Comparison of ENCODE assay signal across 1 cellular context in genomic region chr2:27663463-27664244, GRCh38.
TF ChIP-seq lines count a peak whose summit lies in the region.

Gene SLC4A1AP (plus strand): TSS chr2:27663889. CDS start chr2:27663915, 26 bp downstream.
Gene SUPT7L (minus strand): TSS chr2:27663614. CDS start chr2:27662192, 1,422 bp downstream.

TF ChIP-seq in HepG2, 621 proteins besides CTCF, POLR2A, EP300 and RAD21 (continued from another document and continues in another):
- TF ChIP-seq ZNF407 (CRISPR knock-in tag; IDR thresholded peaks at IDR 0.05; ENCODE audit: not compliant biosample characterization) (peak; percentile 36), TARDBP (CRISPR knock-in tag; IDR thresholded peaks at IDR 0.05) (peak; percentile 95), RBAK (CRISPR knock-in tag; IDR thresholded peaks at IDR 0.05) (no peak), KDM6A (CRISPR knock-in tag; IDR thresholded peaks at IDR 0.05; ENCODE audit: low read depth) (no peak), GATAD2A (CRISPR knock-in tag; IDR thresholded peaks at IDR 0.05) (peak; percentile 79), SMAD1 (CRISPR knock-in tag; IDR thresholded peaks at IDR 0.05; ENCODE audit: borderline replicate concordance, low read depth) (peak; percentile 81; the same call in 1 of the 2 replicates), KLF9 (CRISPR knock-in tag; IDR thresholded peaks at IDR 0.05; ENCODE audit: low read depth) (peak; percentile 81), ZNF878 (CRISPR knock-in tag; IDR thresholded peaks at IDR 0.05) (peak; percentile 93; the same call in 1 of the 2 replicates), MEIS1 (CRISPR knock-in tag; IDR thresholded peaks at IDR 0.05; ENCODE audit: borderline replicate concordance) (0 out of 2 replicates have a peak, but pooled peaks have one; percentile 68), MAFK (conservative IDR thresholded peaks at IDR 0.05 in 1 of 2, IDR thresholded peaks at IDR 0.05 in 1 of 2; ENCODE audit: low read length in 2 of 2) (peak in 1 of 2 experiments; percentile 4; a peak in 1 of 4 replicates), NR2F1 (CRISPR knock-in tag; IDR thresholded peaks at IDR 0.05) (peak; percentile 53 to 72; a peak in 3 of 4 replicates), PRDM4 (CRISPR knock-in tag; IDR thresholded peaks at IDR 0.05; ENCODE audit: borderline replicate concordance) (no peak), TEF (CRISPR knock-in tag; IDR thresholded peaks at IDR 0.05) (peak; percentile 76), HMG20B (CRISPR knock-in tag; conservative IDR thresholded peaks at IDR 0.05) (peak; percentile 80), ZNF75D (CRISPR knock-in tag; IDR thresholded peaks at IDR 0.05; ENCODE audit: borderline replicate concordance) (peak; percentile 46; the same call in 1 of the 2 replicates), POLR2AphosphoS5 (IDR thresholded peaks at IDR 0.05; ENCODE audit: low read depth, low read length) (peak; percentile 87), HINFP (CRISPR knock-in tag; IDR thresholded peaks at IDR 0.05; ENCODE audit: low read depth) (peak; percentile 60; the same call in 1 of the 2 replicates), MXD4 (CRISPR knock-in tag; IDR thresholded peaks at IDR 0.05) (peak; percentile 75), UBTF (CRISPR knock-in tag; IDR thresholded peaks at IDR 0.05) (peak; percentile 79), ZNF839 (CRISPR knock-in tag; IDR thresholded peaks at IDR 0.05; ENCODE audit: borderline replicate concordance) (peak; percentile 98; the same call in 1 of the 2 replicates), JARID2 (CRISPR knock-in tag; IDR thresholded peaks at IDR 0.05; ENCODE audit: insufficient replicate concordance) (peak; percentile 43), ZNF552 (CRISPR knock-in tag; IDR thresholded peaks at IDR 0.05; ENCODE audit: borderline replicate concordance) (peak; percentile 90; the same call in 1 of the 2 replicates), ZBTB3 (CRISPR knock-in tag; IDR thresholded peaks at IDR 0.05; ENCODE audit: borderline replicate concordance, low read depth) (no peak), ZNF33A (CRISPR knock-in tag; IDR thresholded peaks at IDR 0.05; ENCODE audit: borderline replicate concordance) (no peak; the same call in 1 of the 2 replicates), NFE2L2 (IDR thresholded peaks at IDR 0.05; ENCODE audit: low read length) (peak; percentile 18; the same call in 1 of the 2 replicates), NRL (CRISPR knock-in tag; IDR thresholded peaks at IDR 0.05; ENCODE audit: borderline replicate concordance) (peak; percentile 93), RFXAP (CRISPR knock-in tag; IDR thresholded peaks at IDR 0.05; ENCODE audit: borderline replicate concordance) (peak; percentile 90; the same call in 1 of the 2 replicates), GLI4 (CRISPR knock-in tag; IDR thresholded peaks at IDR 0.05; ENCODE audit: borderline replicate concordance) (peak; percentile 94; the same call in 1 of the 2 replicates), ZNF850 (CRISPR knock-in tag; conservative IDR thresholded peaks at IDR 0.05) (no peak), ASH2L (IDR thresholded peaks at IDR 0.05; ENCODE audit: insufficient read length, low read depth, low read length) (peak; percentile 100), ZNF609 (CRISPR knock-in tag; IDR thresholded peaks at IDR 0.05; ENCODE audit: borderline replicate concordance) (peak; percentile 58; the same call in 1 of the 2 replicates), STAT5B (CRISPR knock-in tag; IDR thresholded peaks at IDR 0.05) (peak; percentile 49; the same call in 1 of the 2 replicates), ZSCAN29 (CRISPR knock-in tag; conservative IDR thresholded peaks at IDR 0.05) (peak; percentile 59; the same call in 1 of the 2 replicates), GATAD1 (CRISPR knock-in tag; IDR thresholded peaks at IDR 0.05) (peak; percentile 100), RFXANK (CRISPR knock-in tag; IDR thresholded peaks at IDR 0.05) (peak; percentile 47; the same call in 1 of the 2 replicates), CENPT (CRISPR knock-in tag; IDR thresholded peaks at IDR 0.05; ENCODE audit: low read depth) (no peak), SMARCE1 (IDR thresholded peaks at IDR 0.05; ENCODE audit: borderline replicate concordance) (no peak), GZF1 (CRISPR knock-in tag; IDR thresholded peaks at IDR 0.05) (peak; percentile 81), EEA1 (CRISPR knock-in tag; IDR thresholded peaks at IDR 0.05; ENCODE audit: borderline replicate concordance) (no peak), SP2 (CRISPR knock-in tag; IDR thresholded peaks at IDR 0.05) (peak; percentile 54)
